18 cellular contexts compared by ENCODE assay signal in the genomic region with DNA sequence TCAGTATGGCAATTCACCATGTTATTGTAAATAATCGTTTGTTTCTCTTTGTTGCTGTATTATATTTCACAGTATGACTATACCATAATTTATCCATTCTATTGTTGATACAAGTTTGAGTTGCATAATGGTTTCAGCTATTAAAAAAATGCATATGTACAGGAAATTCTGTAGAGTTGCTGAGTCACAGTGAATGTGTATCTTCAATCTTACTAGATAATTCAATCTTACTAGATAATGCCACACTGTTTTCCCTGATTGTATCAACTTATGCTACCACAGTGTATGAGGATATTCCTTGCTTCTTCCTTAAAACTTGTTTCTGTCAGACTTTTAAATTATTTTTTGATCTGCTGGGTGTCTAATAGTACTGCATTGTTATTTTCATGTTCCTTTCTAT. TPM values are rescaled to one million over a fixed set of nuclear protein-coding genes. Genes with fewer than 3 reads are reported as not detected.
DNase-seq lines count a peak whose midpoint lies in the region; ATAC-seq, FAIRE-seq and TF ChIP-seq lines count a peak whose summit lies in the region.
"Had no signal": no experiment of that assay in that cellular context is flagged by ENCODE, and none has a peak within 500 bp of the region (broad histone marks: within the 10 kb centered on the region; RNA-seq: fewer than 3 reads in every experiment).

No MANE protein-coding gene starts in this region.

- POLR2A ChIA-PET in A549 (lab: Yijun Ruan, JAX) (no interaction called here), RWPE1 (lab: Yijun Ruan, JAX; ENCODE audit: low non-redundant PET) (no interaction called here)

- in situ Hi-C loops in GM13976 (cut with MboI; ENCODE audit: low sequenced_read_pairs, unreplicated experiment): no loop called here

- H3K9me3 ChIP-seq in A549: no peaks in the 10 kb centered on the region
- no peaks in the 10 kb centered on the region for H3K9me3 ChIP-seq in esophagus squamous epithelium
- H3K9me3 ChIP-seq in upper lobe of left lung: no peaks in the 10 kb centered on the region
- H3K9me3 ChIP-seq: BE2C, heart right ventricle, SJSA1, testis had no signal

- TF ChIP-seq POLR2A in A549 (IDR thresholded peaks at IDR 0.05; ENCODE audit: low read length) (no peak), esophagus squamous epithelium (IDR thresholded peaks at IDR 0.05) (no peak), upper lobe of left lung (IDR thresholded peaks at IDR 0.05) (no peak)

- H3K4me2 ChIP-seq in A549: peak overlapping the region; percentile 35

- H3K27me3 ChIP-seq in esophagus squamous epithelium (no peaks in the 10 kb centered on the region), upper lobe of left lung (no peaks in the 10 kb centered on the region)
- H3K27me3 ChIP-seq: BE2C, testis had no signal

- H3K27ac ChIP-seq in A549 (peak overlapping the region; percentile 83 to 95), RWPE1 (no peak overlapping the region), esophagus squamous epithelium (peak overlapping the region; percentile 26 to 73 (median 50)), upper lobe of left lung (no peak overlapping the region)
- H3K27ac ChIP-seq: cardiac muscle cell, heart right ventricle, SJSA1, testis had no signal

- peaks cover 37% of the 10 kb centered on the region for H3K4me1 ChIP-seq in A549
- peaks cover 4 to 30% (median 14%) of the 10 kb centered on the region in 3 donors for H3K4me1 ChIP-seq in esophagus squamous epithelium
- H3K4me1 ChIP-seq in upper lobe of left lung: peaks cover 12 to 18% (median 14%) of the 10 kb centered on the region in 4 donors
- H3K4me1 ChIP-seq: BE2C had no signal

- TF ChIP-seq CTCF in A549 (IDR thresholded peaks at IDR 0.05): no peak
- no peak for TF ChIP-seq CTCF in RWPE1 (conservative IDR thresholded peaks at IDR 0.05; ENCODE audit: low read depth)
- TF ChIP-seq CTCF in esophagus squamous epithelium (IDR thresholded peaks at IDR 0.05): no peak
- TF ChIP-seq CTCF in GM13976 (IDR thresholded peaks at IDR 0.05; ENCODE audit: borderline replicate concordance, control extremely low read depth, extremely low read depth, insufficient read depth, missing control alignments): no peak
- TF ChIP-seq CTCF in upper lobe of left lung (IDR thresholded peaks at IDR 0.05): no peak

- DNase-seq in A549 (ENCODE audit: low read depth in 1 of 2, low spot score in 1 of 2) (peak in 1 of 2 experiments; percentile 75), DMS53 (lab: John Stamatoyannopoulos, UW) (peak; percentile 25), RWPE1 (ENCODE audit: low spot score) (peak; percentile 20), esophagus squamous epithelium (lab: John Stamatoyannopoulos, UW) (no peak), GM13976 (ENCODE audit: low spot score) (no peak), upper lobe of left lung (no peak), globus pallidus (ENCODE audit: low spot score) (no peak)
- DNase-seq: activated gamma-delta T cell; BE2C; DMS79; effector CD8-positive, alpha-beta T cell; heart right ventricle; MV-4-11; stimulated activated CD4-positive, alpha-beta T cell treated with anti-CD3 and anti-CD28 coated beads, Interleukin-15, amount 100 ng/mL, for 24 hours; testis had no signal

- TF ChIP-seq EP300 in A549 (IDR thresholded peaks at IDR 0.05): no peak
- no peak for TF ChIP-seq EP300 in upper lobe of left lung (IDR thresholded peaks at IDR 0.05)

- no peak for ATAC-seq in A549
- no peak for ATAC-seq in GM18511 (IDR thresholded peaks at IDR 0.05; ENCODE audit: unreplicated experiment)
- ATAC-seq in upper lobe of left lung (ENCODE audit: low FRiP score in 2 of 2): no peak
- ATAC-seq: heart right ventricle had no signal

- TF ChIP-seq RAD21 in A549 (conservative IDR thresholded peaks at IDR 0.05 in 1 of 2, IDR thresholded peaks at IDR 0.05 in 1 of 2): no peak

- no peak for FAIRE-seq in A549 (lab: Jason Lieb, UNC)

- no peak overlapping the region for H3K4me3 ChIP-seq in A549
- H3K4me3 ChIP-seq in esophagus squamous epithelium: no peak overlapping the region
- no peak overlapping the region for H3K4me3 ChIP-seq in upper lobe of left lung
- H3K4me3 ChIP-seq: cardiac muscle cell, heart right ventricle, SJSA1, testis had no signal

- 2% methylated on average over 1 of the region's 1 CpG for whole genome bisulfite sequencing in A549 (ENCODE audit: missing lambda C conversion rate)
- 35 to 55% methylated on average over 1 of the region's 1 CpG for WGBS in esophagus squamous epithelium, 2 donors
- WGBS in upper lobe of left lung, 2 donors: 78 to 84% methylated on average over 1 of the region's 1 CpG

- no peaks in the 10 kb centered on the region for H3K36me3 ChIP-seq in esophagus squamous epithelium
- H3K36me3 ChIP-seq in upper lobe of left lung: no peaks in the 10 kb centered on the region
- H3K36me3 ChIP-seq: cardiac muscle cell, heart right ventricle had no signal

- intact Hi-C loops in esophagus squamous epithelium (cut with DNase I): no loop called here

- CTCF ChIA-PET in A549 (lab: Yijun Ruan, JAX) (interaction anchor here (0.9 to 1.2 kb wide), 2 partner anchors 9 to 60 kb away, joined by 3 to 4 read pairs; no protein-coding TSS in a partner anchor), RWPE1 (lab: Yijun Ruan, JAX) (interaction anchor here (0.7 kb wide), 1 partner anchor 521 kb away, joined by 3 read pairs; no protein-coding TSS in a partner anchor)

TF ChIP-seq in A549, 52 proteins besides CTCF, POLR2A, EP300 and RAD21 (continues in another document):
- TF ChIP-seq CHD4 (IDR thresholded peaks at IDR 0.05; ENCODE audit: borderline replicate concordance) (no peak), NPAS2 (CRISPR knock-in tag; IDR thresholded peaks at IDR 0.05; ENCODE audit: borderline replicate concordance) (no peak), RFX5 (IDR thresholded peaks at IDR 0.05) (no peak), CBX2 (IDR thresholded peaks at IDR 0.05; ENCODE audit: borderline replicate concordance, low read depth) (no peak), ZC3H11A (IDR thresholded peaks at IDR 0.05) (no peak), ZSCAN20 (CRISPR knock-in tag; IDR thresholded peaks at IDR 0.05) (no peak), MAZ (IDR thresholded peaks at IDR 0.05; ENCODE audit: borderline replicate concordance, low read depth, low read length) (no peak), HDAC2 (IDR thresholded peaks at IDR 0.05) (no peak), TFCP2L1 (CRISPR knock-in tag; IDR thresholded peaks at IDR 0.05) (no peak), KDM1A (IDR thresholded peaks at IDR 0.05; ENCODE audit: low read depth) (no peak), HEYL (CRISPR knock-in tag; IDR thresholded peaks at IDR 0.05) (no peak), HOXB5 (CRISPR knock-in tag; IDR thresholded peaks at IDR 0.05) (0 out of 2 replicates have a peak, but pooled peaks have one; percentile 47), CBX8 (IDR thresholded peaks at IDR 0.05) (no peak), FOSL2 (IDR thresholded peaks at IDR 0.05) (no peak), FOSL2 (CRISPR knock-in tag; IDR thresholded peaks at IDR 0.05) (0 out of 2 replicates have a peak, but pooled peaks have one; percentile 11), CHD2 (IDR thresholded peaks at IDR 0.05; ENCODE audit: low read length, partially characterized antibody) (no peak), MAFK (IDR thresholded peaks at IDR 0.05; ENCODE audit: partially characterized antibody) (peak; percentile 98), BHLHE40 (IDR thresholded peaks at IDR 0.05; ENCODE audit: low read depth, low read length) (no peak), NFE2L2 (conservative IDR thresholded peaks at IDR 0.05; ENCODE audit: low read length) (peak; percentile 95)
- TF ChIP-seq, protein P1, sequence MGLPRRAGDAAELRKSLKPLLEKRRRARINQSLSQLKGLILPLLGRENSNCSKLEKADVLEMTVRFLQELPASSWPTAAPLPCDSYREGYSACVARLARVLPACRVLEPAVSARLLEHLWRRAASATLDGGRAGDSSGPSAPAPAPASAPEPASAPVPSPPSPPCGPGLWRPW (IDR thresholded peaks at IDR 0.05): no peak
- TF ChIP-seq, protein P2, sequence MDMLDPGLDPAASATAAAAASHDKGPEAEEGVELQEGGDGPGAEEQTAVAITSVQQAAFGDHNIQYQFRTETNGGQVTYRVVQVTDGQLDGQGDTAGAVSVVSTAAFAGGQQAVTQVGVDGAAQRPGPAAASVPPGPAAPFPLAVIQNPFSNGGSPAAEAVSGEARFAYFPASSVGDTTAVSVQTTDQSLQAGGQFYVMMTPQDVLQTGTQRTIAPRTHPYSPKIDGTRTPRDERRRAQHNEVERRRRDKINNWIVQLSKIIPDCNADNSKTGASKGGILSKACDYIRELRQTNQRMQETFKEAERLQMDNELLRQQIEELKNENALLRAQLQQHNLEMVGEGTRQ (IDR thresholded peaks at IDR 0.05): no peak
- TF ChIP-seq, protein P3, sequence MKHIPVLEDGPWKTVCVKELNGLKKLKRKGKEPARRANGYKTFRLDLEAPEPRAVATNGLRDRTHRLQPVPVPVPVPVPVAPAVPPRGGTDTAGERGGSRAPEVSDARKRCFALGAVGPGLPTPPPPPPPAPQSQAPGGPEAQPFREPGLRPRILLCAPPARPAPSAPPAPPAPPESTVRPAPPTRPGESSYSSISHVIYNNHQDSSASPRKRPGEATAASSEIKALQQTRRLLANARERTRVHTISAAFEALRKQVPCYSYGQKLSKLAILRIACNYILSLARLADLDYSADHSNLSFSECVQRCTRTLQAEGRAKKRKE (CRISPR knock-in tag; IDR thresholded peaks at IDR 0.05; ENCODE audit: low read depth): no peak
- TF ChIP-seq, protein P4, sequence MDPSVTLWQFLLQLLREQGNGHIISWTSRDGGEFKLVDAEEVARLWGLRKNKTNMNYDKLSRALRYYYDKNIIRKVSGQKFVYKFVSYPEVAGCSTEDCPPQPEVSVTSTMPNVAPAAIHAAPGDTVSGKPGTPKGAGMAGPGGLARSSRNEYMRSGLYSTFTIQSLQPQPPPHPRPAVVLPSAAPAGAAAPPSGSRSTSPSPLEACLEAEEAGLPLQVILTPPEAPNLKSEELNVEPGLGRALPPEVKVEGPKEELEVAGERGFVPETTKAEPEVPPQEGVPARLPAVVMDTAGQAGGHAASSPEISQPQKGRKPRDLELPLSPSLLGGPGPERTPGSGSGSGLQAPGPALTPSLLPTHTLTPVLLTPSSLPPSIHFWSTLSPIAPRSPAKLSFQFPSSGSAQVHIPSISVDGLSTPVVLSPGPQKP (IDR thresholded peaks at IDR 0.05; ENCODE audit: low read depth, low read length): no peak

RNA-seq across cellular contexts. Expression of a gene that starts 3.5 kb away (rescaled TPM):
- polyA plus RNA-seq in A549 (2011; rRNA removed) (56.9 and 102 TPM in 2 replicates), A549 (2017; fragmentation: RNase III; extraction: RNeasy Plus Mini Kit Qiagen cat#74134 plus additional on column Dnase treatment) (133 to 134 TPM (median 133 TPM) in 3 replicates)
- 63.2 and 78.6 TPM in 2 replicates for polyA plus RNA-seq in A549 (2012; cell fraction: cytosol; rRNA removed)
- 21.3 and 28.0 TPM in 2 replicates for polyA plus RNA-seq in A549 (2012; cell fraction: nucleus; rRNA removed)
- 7.8 and 7.9 TPM in 2 replicates for polyA minus RNA-seq in A549 (2011; rRNA and poly(A)+ RNA removed)
- total RNA-seq in esophagus squamous epithelium (10 to 100 TPM; 17.1 to 33.5 (median 24.6) TPM), upper lobe of left lung (10 to 100 TPM in 5 of 6 donors, 1 to 10 TPM in 1; 1.2 to 26.4 (median 15.3) TPM)

Comparison
In these comparisons a context has a peak if more than half of its experiments do, and no peak if none do; other contexts are left out.
1. DNase-seq: peak in DMS53 (single experiment) and RWPE1 (single experiment); none in esophagus squamous epithelium (single experiment), GM13976 (single experiment), upper lobe of left lung (0 of 2) and globus pallidus (single experiment).
2. H3K27ac ChIP-seq: peak in A549 (2 of 2) and esophagus squamous epithelium (4 of 4); none in RWPE1 (single experiment) and upper lobe of left lung (0 of 4).